Comparison of ENCODE assay signal across 15 cellular contexts in genomic region chr1:102628008-102628736, GRCh38.
DNase-seq lines count a peak whose midpoint lies in the region; ATAC-seq and TF ChIP-seq lines count a peak whose summit lies in the region.
"Had no signal": no experiment of that assay in that cellular context is flagged by ENCODE, and none has a peak within 500 bp of the region (broad histone marks: within the 10 kb centered on the region; RNA-seq: fewer than 3 reads in every experiment).

No MANE protein-coding gene starts in this region.

- DNase-seq in A172 (ENCODE audit: low spot score) (peak; percentile 3), NCI-H146 treated with DMSO at 0.1 percent for 48 hours (lab: John Stamatoyannopoulos, UW; ENCODE audit: unreplicated experiment) (peak; percentile 60), SK-MEL-5 (ENCODE audit: low read depth, low spot score) (peak; percentile 57), inferior parietal cortex (ENCODE audit: extremely low spot score) (peak; percentile 23), GM19240 (ENCODE audit: insufficient read length, low spot score) (no peak), upper lobe of right lung (no peak), NOMO-1 treated with dmso at 0.1 percent for 144 hours (lab: John Stamatoyannopoulos, UW; ENCODE audit: unreplicated experiment) (no peak)
- DNase-seq: activated CD4-positive, alpha-beta T cell treated with anti-CD3 and anti-CD28 coated beads, Interleukin-2, amount 10 ng/mL, durations not matched to agents 7 days and 5 days; activated gamma-delta T cell treated with Interleukin-2 at 50 U/mL for 16 hours; left colon; NCI-H1930; occipital lobe; stimulated activated CD4-positive, alpha-beta T cell treated with anti-CD3 and anti-CD28 coated beads, Interleukin-1b, Interleukin-23, amount 100 ng/mL, for 48 hours; stimulated activated naive CD8-positive, alpha-beta T cell treated with anti-CD3 and anti-CD28 coated beads, Interleukin-15, amount 100 ng/mL, for 72 hours had no signal

- H3K27ac ChIP-seq in upper lobe of right lung: no peak overlapping the region

- intact Hi-C loops in upper lobe of right lung (cut with DNase I): no loop called here

- no peak overlapping the region for H3K4me3 ChIP-seq in upper lobe of right lung

- no peaks in the 10 kb centered on the region for H3K27me3 ChIP-seq in upper lobe of right lung

- ATAC-seq in upper lobe of right lung (no peak), HG02759 (IDR thresholded peaks at IDR 0.05; ENCODE audit: unreplicated experiment) (no peak)
- ATAC-seq: left colon; stimulated activated naive CD8-positive, alpha-beta T cell treated with anti-CD3 and anti-CD28 coated beads, Interleukin-15, amount 100 ng/mL, for 72 hours had no signal

- H3K9me3 ChIP-seq in upper lobe of right lung: no peaks in the 10 kb centered on the region

- H3K4me1 ChIP-seq in upper lobe of right lung: no peaks in the 10 kb centered on the region

- no peaks in the 10 kb centered on the region for H3K36me3 ChIP-seq in upper lobe of right lung

- in situ Hi-C loops in SK-MEL-5 (cut with HindIII; ENCODE audit: low pct_unique_long_range_greater_than_20kb, low sequenced_read_pairs): no loop called here

- no peak for TF ChIP-seq CTCF in upper lobe of right lung (IDR thresholded peaks at IDR 0.05)

Comparison
In these comparisons a context has a peak if more than half of its experiments do, and no peak if none do; other contexts are left out.
1. DNase-seq: peak in A172 (single experiment), NCI-H146 treated with DMSO at 0.1 percent for 48 hours (single experiment), SK-MEL-5 (single experiment) and inferior parietal cortex (single experiment); none in GM19240 (single experiment), upper lobe of right lung (single experiment) and NOMO-1 treated with dmso at 0.1 percent for 144 hours (single experiment).